18 cellular contexts compared by ENCODE assay signal in the genomic region with DNA sequence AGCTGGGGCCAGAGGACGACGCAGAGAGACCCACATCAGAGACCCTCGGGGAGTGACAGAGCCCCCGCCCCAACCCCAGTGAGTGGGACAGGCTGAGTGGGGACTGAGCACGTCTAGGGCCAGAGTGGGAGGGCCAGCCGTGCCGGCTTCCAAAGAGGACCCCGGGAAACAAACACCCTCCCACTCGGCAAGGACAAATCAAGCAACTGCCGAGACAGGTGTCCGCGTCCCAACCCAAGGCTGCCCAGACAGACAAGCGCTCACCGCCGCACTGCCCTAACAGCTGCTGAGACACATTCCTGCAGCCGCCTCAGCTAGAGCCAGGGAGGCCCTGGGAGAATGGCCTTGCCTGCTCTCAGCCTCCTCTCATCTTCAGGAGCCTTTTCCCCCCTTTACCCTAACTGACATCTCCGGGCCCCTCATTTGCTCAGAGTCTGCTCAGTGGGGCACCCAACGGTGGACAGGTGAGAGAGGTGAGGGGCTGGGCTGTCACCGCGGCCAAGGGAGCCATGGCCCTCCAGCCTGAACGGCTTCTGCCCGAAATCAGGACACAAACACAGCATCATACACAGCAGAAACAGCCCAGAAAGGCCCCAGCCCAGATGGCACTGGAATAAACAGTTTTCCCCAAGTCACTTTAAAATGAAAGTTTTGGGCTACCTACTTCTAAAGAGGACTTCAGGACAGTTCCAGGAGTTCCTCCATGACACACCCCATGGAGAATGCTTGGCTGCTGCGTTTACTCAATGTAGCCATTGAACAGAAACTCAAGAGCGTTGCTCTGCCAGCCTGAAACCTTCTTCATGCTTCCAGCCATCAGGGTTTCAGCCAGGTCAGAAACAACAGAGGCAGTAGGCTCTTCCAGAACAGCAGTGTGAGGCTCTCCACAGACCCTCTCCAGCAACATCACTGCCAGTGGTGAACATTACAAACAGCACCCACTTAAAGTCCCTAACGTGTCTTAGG. TPM values are rescaled to one million over a fixed set of nuclear protein-coding genes. Genes with fewer than 3 reads are reported as not detected.
DNase-seq lines count a peak whose midpoint lies in the region; ATAC-seq and TF ChIP-seq lines count a peak whose summit lies in the region.
"Had no signal": no experiment of that assay in that cellular context is flagged by ENCODE, and none has a peak within 500 bp of the region (broad histone marks: within the 10 kb centered on the region; RNA-seq: fewer than 3 reads in every experiment).

No MANE protein-coding gene starts in this region.

- no peak overlapping the region for H3K4me3 ChIP-seq in Panc1 (ENCODE audit: low read depth in 2 of 2, low read length in 2 of 2)
- H3K4me3 ChIP-seq: psoas muscle had no signal

- peaks cover 37% of the 10 kb centered on the region for H3K9me3 ChIP-seq in Panc1 (ENCODE audit: control insufficient read depth, insufficient read depth, low read depth, low read length)

- CTCF ChIA-PET in Panc1 (lab: Charles Lee), result no interaction called here

- no peaks in the 10 kb centered on the region for H3K4me1 ChIP-seq in Panc1 (ENCODE audit: control insufficient read depth, insufficient read depth, low read length)

- no peak for TF ChIP-seq CTCF in Panc1 (IDR thresholded peaks at IDR 0.05)

- DNase-seq in D341Med (ENCODE audit: low spot score) (peak; percentile 27), Panc1 (ENCODE audit: low read depth, low spot score) (no peak), left lobe of liver (ENCODE audit: low spot score) (peak; percentile 37), retina (peak; percentile 28), C1 segment of cervical spinal cord (lab: John Stamatoyannopoulos, UW) (no peak)
- DNase-seq in stimulated activated CD4-positive, alpha-beta T cell treated with anti-CD3 and anti-CD28 coated beads, Interleukin-4, amount 100 ng/mL, for 4 hours, result no peak
- DNase-seq: activated T-cell treated with anti-CD3 and anti-CD28 coated beads for 4 hours; Calu3; effector memory CD8-positive, alpha-beta T cell; hippocampal formation; kidney glomerular epithelial cell; NCI-H1105 treated with DMSO at 0.1 percent for 48 hours; NCI-H2227 treated with DMSO at 0.1 percent for 48 hours; SHP77; T-helper 2 cell had no signal

- POLR2A ChIA-PET in Panc1 (lab: Charles Lee), result no interaction called here

- H3K27ac ChIP-seq in Panc1 (ENCODE audit: low read length), result no peak overlapping the region
- H3K27ac ChIP-seq: psoas muscle had no signal

- in situ Hi-C loops in Panc1 (cut with HindIII; ENCODE audit: low pct_unique_long_range_greater_than_20kb, low sequenced_read_pairs), result no loop called here

- peak; percentile 43 for ATAC-seq in Panc1
- no peak for ATAC-seq in left lobe of liver
- ATAC-seq in HG02840 (IDR thresholded peaks at IDR 0.05; ENCODE audit: low FRiP score, unreplicated experiment), result no peak
- no peak for ATAC-seq in HG03565 (IDR thresholded peaks at IDR 0.05; ENCODE audit: unreplicated experiment)
- ATAC-seq: effector memory CD8-positive, alpha-beta T cell had no signal

- intact Hi-C loops in Panc1 (cut with micrococcal nuclease; ENCODE audit: unreplicated experiment), result no loop called here

- BruUV-seq in Panc1 (replicated peaks; lab: Mats Ljungman, UMichigan), result no TSS peak

- no peaks in the 10 kb centered on the region for H3K27me3 ChIP-seq in Panc1 (ENCODE audit: control insufficient read depth, insufficient read depth, low read length)

- no peaks in the 10 kb centered on the region for H3K36me3 ChIP-seq in Panc1 (ENCODE audit: control insufficient read depth, insufficient read depth, low read length)

RNA-seq across cellular contexts. Expression of a gene that starts 23.6 kb away (rescaled TPM):
- 92.5 TPM for total RNA-seq in Panc1 (2021; ENCODE audit: unreplicated experiment)
- 121 TPM for polyA plus RNA-seq in Panc1 (2012; ENCODE audit: insufficient read length)
- 140 TPM for total RNA-seq in left lobe of liver

RNA-seq across cellular contexts. Expression of a gene that starts 36.6 kb away (rescaled TPM):
- 45.4 TPM for total RNA-seq in Panc1 (2021; ENCODE audit: unreplicated experiment)
- 36.4 TPM for polyA plus RNA-seq in Panc1 (2012; ENCODE audit: insufficient read length)
- total RNA-seq in left lobe of liver, result 20.2 TPM

Comparison
In these comparisons a context has a peak if more than half of its experiments do, and no peak if none do; other contexts are left out.
1. DNase-seq: peak in D341Med (single experiment), left lobe of liver (single experiment) and retina (single experiment); none in Panc1 (single experiment), stimulated activated CD4-positive, alpha-beta T cell treated with anti-CD3 and anti-CD28 coated beads, Interleukin-4, amount 100 ng/mL, for 4 hours (0 of 2) and C1 segment of cervical spinal cord (0 of 14).